ENCODE assay signal across 34 cellular contexts in genomic region chr12:130519-130918, GRCh38.
"Had no signal": no experiment of that assay in that cellular context is flagged by ENCODE, and none has a peak within 500 bp of the region (broad histone marks: within the 10 kb centered on the region; RNA-seq: fewer than 3 reads in every experiment).

No MANE protein-coding gene starts in this region.

- H3K4me1 ChIP-seq: adrenal gland, ascending aorta, body of pancreas, breast epithelium had no signal

- ATAC-seq: activated naive CD4-positive, alpha-beta T cell treated with anti-CD3 and anti-CD28 coated beads, Interleukin-2, amount 50 U/mL, for 72 hours; activated naive CD8-positive, alpha-beta T cell treated with anti-CD3 and anti-CD28 coated beads, Interleukin-2, amount 50 U/mL, for 24 hours; activated T-cell treated with anti-CD3 and anti-CD28 coated beads, Interleukin-2, amount 50 U/mL, for 4 hours; activated T-cell treated with anti-CD3 and anti-CD28 coated beads, Interleukin-2, amount 50 U/mL, for 72 hours; activated T-helper 17 cell treated with anti-CD3 and anti-CD28 coated beads, Interleukin-2, amount 50 U/mL, for 72 hours; body of pancreas had no signal

- DNase-seq: activated effector memory CD4-positive, alpha-beta T cell treated with anti-CD3 and anti-CD28 coated beads, Interleukin-2, amount 50 U/mL, for 16 hours; activated effector memory CD4-positive, alpha-beta T cell treated with Interleukin-2 at 50 U/mL for 16 hours; activated gamma-delta T cell; activated gamma-delta T cell treated with Interleukin-2 at 50 U/mL for 16 hours; activated naive CD4-positive, alpha-beta T cell; activated naive CD4-positive, alpha-beta T cell treated with anti-CD3 and anti-CD28 coated beads for 36 hours; activated naive CD4-positive, alpha-beta T cell treated with anti-CD3 and anti-CD28 coated beads, Interleukin-2, amount 10 ng/mL, durations not matched to agents 7 days and 5 days; activated naive CD4-positive, alpha-beta T cell treated with anti-CD3 and anti-CD28 coated beads, Interleukin-2, amount 50 U/mL, for 16 hours; activated naive CD4-positive, alpha-beta T cell treated with Interleukin-2 at 50 U/mL for 16 hours; activated naive CD8-positive, alpha-beta T cell treated with anti-CD3 and anti-CD28 coated beads for 36 hours; activated naive CD8-positive, alpha-beta T cell treated with anti-CD3 and anti-CD28 coated beads, Interleukin-2, amount 10 ng/mL, durations not matched to agents 7 days and 5 days; activated naive CD8-positive, alpha-beta T cell treated with anti-CD3 and anti-CD28 coated beads, Interleukin-2, amount 50 U/mL, for 24 hours; activated T-cell treated with anti-CD3 and anti-CD28 coated beads for 4 hours; activated T-cell treated with anti-CD3 and anti-CD28 coated beads, Interleukin-2, amount 50 U/mL, for 1 hour; activated T-cell treated with anti-CD3 and anti-CD28 coated beads, Interleukin-2, amount 50 U/mL, for 24 hours; activated T-cell treated with anti-CD3 and anti-CD28 coated beads, Interleukin-2, amount 50 U/mL, for 4 hours; activated T-cell treated with anti-CD3 and anti-CD28 coated beads, Interleukin-2, amount 50 U/mL, for 48 hours; activated T-cell treated with anti-CD3 and anti-CD28 coated beads, Interleukin-2, amount 50 U/mL, for 72 hours; adrenal gland; amniotic stem cell; amygdala; anterior cingulate cortex; aorta; body of pancreas; brain microvascular endothelial cell; caudate nucleus; central memory CD4-positive, alpha-beta T cell; cerebellar nuclear complex had no signal

- H3K4me3 ChIP-seq: adrenal gland, ascending aorta, body of pancreas, breast epithelium, cardiac muscle cell had no signal

- H3K36me3 ChIP-seq: adrenal gland, ascending aorta, brain microvascular endothelial cell, breast epithelium, cardiac muscle cell had no signal

- H3K27ac ChIP-seq: adrenal gland, ascending aorta, body of pancreas, brain microvascular endothelial cell, breast epithelium, cardiac muscle cell had no signal

- H3K27me3 ChIP-seq: adrenal gland, ascending aorta, body of pancreas, cardiac muscle cell had no signal

- FAIRE-seq: astrocyte had no signal

- H3K9me3 ChIP-seq: adrenal gland, ascending aorta, body of pancreas, breast epithelium had no signal
